In the genomic region with DNA sequence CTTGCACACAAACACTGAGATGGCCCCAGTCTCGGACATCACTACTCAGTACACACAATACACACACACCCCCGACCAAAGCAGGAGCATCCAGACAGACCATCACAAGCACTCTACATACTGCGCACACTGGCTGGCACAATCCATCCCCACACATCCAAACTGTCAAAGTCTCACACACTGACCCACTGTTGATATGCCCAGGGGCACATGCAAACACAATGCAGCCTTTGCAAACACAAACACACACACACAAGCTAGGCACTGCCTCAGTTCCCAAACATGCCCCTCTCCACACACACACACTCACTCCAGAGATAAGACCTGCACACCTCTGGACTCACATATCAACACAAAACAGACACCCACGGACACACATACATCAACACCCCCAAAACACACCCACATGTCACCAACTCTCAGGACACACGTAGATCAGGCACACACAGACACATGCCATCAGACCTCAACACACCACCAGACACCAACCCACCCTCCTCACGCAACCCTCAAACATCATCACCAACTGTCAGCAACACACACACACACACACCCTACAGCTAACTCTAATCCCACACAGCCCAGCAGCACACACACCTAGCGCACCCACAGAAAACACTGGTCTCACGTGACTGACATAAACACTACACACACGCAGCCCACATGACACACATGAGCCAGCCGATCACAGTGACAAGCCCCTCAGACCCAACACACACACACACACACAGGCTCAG, we compare ENCODE assay signal across 8 cellular contexts. TPM values are rescaled to one million over a fixed set of nuclear protein-coding genes. Genes with fewer than 3 reads are reported as not detected.
DNase-seq lines count a peak whose midpoint lies in the region; ATAC-seq and TF ChIP-seq lines count a peak whose summit lies in the region.

No MANE protein-coding gene starts in this region.

- peak in 2 of 3 experiments; percentile 18 to 40 for DNase-seq in NCI-H1417 (lab: John Stamatoyannopoulos, UW)
- no peak for DNase-seq in NCI-H1417 treated with DMSO at 0.1 percent for 48 hours (lab: John Stamatoyannopoulos, UW)
- DNase-seq in OCI-LY7 (ENCODE audit: low spot score) = peak; percentile 42
- no peak for DNase-seq in coronary artery (ENCODE audit: low spot score)
- DNase-seq in naive thymus-derived CD4-positive, alpha-beta T cell = peak in 7 of 9 donors; percentile 36 to 64 (median 50)
- DNase-seq in effector CD8-positive, alpha-beta T cell (lab: John Stamatoyannopoulos, UW) = no peak

- H3K4me1 ChIP-seq in OCI-LY7 (ENCODE audit: insufficient read depth, low read length, poor library complexity, severe bottlenecking) = peaks cover 60% of the 10 kb centered on the region
- peaks cover 36 to 45% of the 10 kb centered on the region in 2 donors for H3K4me1 ChIP-seq in naive thymus-derived CD4-positive, alpha-beta T cell (ENCODE audit: control insufficient read depth in 2 of 2, insufficient read depth in 2 of 2, low read length in 2 of 2)

- no peak overlapping the region for H3K4me3 Mint-ChIP-seq in naive thymus-derived CD4-positive, alpha-beta T cell

- H3K27ac ChIP-seq in OCI-LY7 (ENCODE audit: low read depth, low read length, poor library complexity, severe bottlenecking) (peak overlapping the region; percentile 97), coronary artery (peak overlapping the region; percentile 97 to 98)
- peak overlapping the region; percentile 81 for H3K27ac ChIP-seq in naive thymus-derived CD4-positive, alpha-beta T cell (ENCODE audit: low read depth, low read length)

- CTCF ChIA-PET in OCI-LY7 (lab: Charles Lee; ENCODE audit: unreplicated experiment) = interaction anchor here (1.1 to 1.2 kb wide), 2 partner anchors 18 to 20 kb away, joined by 3 read pairs; no protein-coding TSS in a partner anchor
- CTCF ChIA-PET in naive thymus-derived CD4-positive, alpha-beta T cell (lab: Charles Lee) = interaction anchor here (0.8 to 1.8 kb wide), 3 partner anchors 16 to 463 kb away, joined by 3 to 10 read pairs (median 3); no protein-coding TSS in a partner anchor

- H3K27ac Mint-ChIP-seq in naive thymus-derived CD4-positive, alpha-beta T cell = no peak overlapping the region

- POLR2A ChIA-PET in OCI-LY7 (lab: Charles Lee) = interaction anchor here (1.0 kb wide), 1 partner anchor 13 kb away, joined by 3 read pairs; no protein-coding TSS in a partner anchor
- POLR2A ChIA-PET in naive thymus-derived CD4-positive, alpha-beta T cell (lab: Charles Lee) = interaction anchor here (0.5 to 2.7 kb wide), 8 partner anchors 9 to 122 kb away, joined by 3 to 13 read pairs (median 4); no protein-coding TSS in a partner anchor

- no peaks in the 10 kb centered on the region for H3K27me3 ChIP-seq in naive thymus-derived CD4-positive, alpha-beta T cell (ENCODE audit: control insufficient read depth in 2 of 2, insufficient read depth in 2 of 2, low read length in 2 of 2)

- H3K4me3 ChIP-seq in OCI-LY7 (ENCODE audit: low read depth, low read length, poor library complexity, severe bottlenecking) (peak overlapping the region; percentile 90), coronary artery (peak overlapping the region; percentile 98)
- H3K4me3 ChIP-seq in naive thymus-derived CD4-positive, alpha-beta T cell (ENCODE audit: low read length) = peak overlapping the region; percentile 63

- H3K36me3 ChIP-seq in OCI-LY7 (ENCODE audit: insufficient read depth, low read length) = peaks cover 6% of the 10 kb centered on the region; the same call in 1 of the 2 replicates
- H3K36me3 ChIP-seq in naive thymus-derived CD4-positive, alpha-beta T cell (ENCODE audit: control insufficient read depth in 2 of 3, insufficient read depth in 3 of 3, low read length in 3 of 3) = peaks cover 0 to 4% (median 0%) of the 10 kb centered on the region in 3 experiments

- peaks cover 0 to 6% (median 0%) of the 10 kb centered on the region in 11 donors for H3K9me3 Mint-ChIP-seq in naive thymus-derived CD4-positive, alpha-beta T cell

- H3K79me2 ChIP-seq in OCI-LY7 (ENCODE audit: insufficient read depth, low read depth, low read length) = no peaks in the 10 kb centered on the region

- H2AFZ ChIP-seq in OCI-LY7 (ENCODE audit: low read length) = no peak overlapping the region; the same call in 1 of the 2 replicates

- no TSS peak for BruUV-seq in OCI-LY7 (replicated peaks; lab: Mats Ljungman, UMichigan)

- H3K9me2 ChIP-seq in OCI-LY7 (ENCODE audit: insufficient read depth, low read length) = no peaks in the 10 kb centered on the region

- H3K27me3 Mint-ChIP-seq in naive thymus-derived CD4-positive, alpha-beta T cell = no peaks in the 10 kb centered on the region

- H3K36me3 Mint-ChIP-seq in naive thymus-derived CD4-positive, alpha-beta T cell = peaks cover 0 to 10% (median 0%) of the 10 kb centered on the region in 5 donors

- ATAC-seq in naive thymus-derived CD4-positive, alpha-beta T cell = no peak
- ATAC-seq in GM21526 (IDR thresholded peaks at IDR 0.05; ENCODE audit: low FRiP score, unreplicated experiment) (no peak), GM21717 (IDR thresholded peaks at IDR 0.05; ENCODE audit: unreplicated experiment) (no peak)

- peaks cover 25 to 34% (median 29%) of the 10 kb centered on the region in 7 donors for H3K4me1 Mint-ChIP-seq in naive thymus-derived CD4-positive, alpha-beta T cell

- TF ChIP-seq CTCF in OCI-LY7 (conservative IDR thresholded peaks at IDR 0.05; ENCODE audit: low read length) (no peak), coronary artery (IDR thresholded peaks at IDR 0.05) (no peak)

- H4K20me1 ChIP-seq in OCI-LY7 (ENCODE audit: insufficient read depth, low read length) = no peaks in the 10 kb centered on the region

- H3K9me3 ChIP-seq in OCI-LY7 (ENCODE audit: low read length) = no peaks in the 10 kb centered on the region
- no peaks in the 10 kb centered on the region for H3K9me3 ChIP-seq in naive thymus-derived CD4-positive, alpha-beta T cell (ENCODE audit: control insufficient read depth in 2 of 3, low read length in 3 of 3)

- peak overlapping the region; percentile 99 for H3K4me2 ChIP-seq in OCI-LY7 (ENCODE audit: low read length)

- intact Hi-C loops in OCI-LY7 (cut with micrococcal nuclease; ENCODE audit: unreplicated experiment) = no loop called here
- intact Hi-C loops in naive thymus-derived CD4-positive, alpha-beta T cell (cut with micrococcal nuclease) = loop anchor here (5.0 kb wide), 2 partner anchors 72 to 367 kb away; partner anchors contain the start of gene ARHGAP35 (in 1 of the 2)

RNA-seq across cellular contexts. Expression of gene BBC3, which starts 1.9 kb away (rescaled TPM):
- 6.9 and 8.9 TPM in 2 replicates for total RNA-seq in OCI-LY7 (2014; rRNA removed; shearing (Covaris generic))
- total RNA-seq in OCI-LY7 (2022) = 10.5 and 13.2 TPM in 2 replicates
- 10 to 100 TPM; 13.7 to 42.0 (median 22.5) TPM for total RNA-seq in naive thymus-derived CD4-positive, alpha-beta T cell
- polyA plus RNA-seq in naive thymus-derived CD4-positive, alpha-beta T cell = 10 to 100 TPM in 1 of 2 donors, 1 to 10 TPM in 1; 8.5 to 13.8 TPM

RNA-seq across cellular contexts. Expression of gene CCDC9, which starts 27.2 kb away (rescaled TPM):
- 6.5 and 7.9 TPM in 2 replicates for total RNA-seq in OCI-LY7 (2014; rRNA removed; shearing (Covaris generic))
- total RNA-seq in OCI-LY7 (2022) = 19.3 and 19.7 TPM in 2 replicates
- 10 to 100 TPM; 41.9 to 80.0 (median 51.4) TPM for total RNA-seq in naive thymus-derived CD4-positive, alpha-beta T cell
- polyA plus RNA-seq in naive thymus-derived CD4-positive, alpha-beta T cell = 10 to 100 TPM in 1 of 2 donors, 1 to 10 TPM in 1; 8.5 to 13.0 TPM

RNA-seq across cellular contexts. Expression of gene INAFM1, which starts 45.6 kb away (rescaled TPM):
- 4.6 and 5.0 TPM in 2 replicates for total RNA-seq in OCI-LY7 (2014; rRNA removed; shearing (Covaris generic))
- total RNA-seq in OCI-LY7 (2022) = 7.6 and 10.3 TPM in 2 replicates
- 10 to 100 TPM; 11.6 to 21.7 (median 16.7) TPM for total RNA-seq in naive thymus-derived CD4-positive, alpha-beta T cell
- 1 to 10 TPM; 2.3 to 3.0 TPM for polyA plus RNA-seq in naive thymus-derived CD4-positive, alpha-beta T cell

Comparison
In these comparisons a context has a peak if more than half of its experiments do, and no peak if none do; other contexts are left out.
1. DNase-seq: peak in NCI-H1417 (2 of 3), OCI-LY7 (single experiment) and naive thymus-derived CD4-positive, alpha-beta T cell (7 of 9); none in NCI-H1417 treated with DMSO at 0.1 percent for 48 hours (single experiment), coronary artery (single experiment) and effector CD8-positive, alpha-beta T cell (single experiment).
2. Peak in every context shown above with its lines, with median percentiles within 50 percentile points of each other: H3K27ac ChIP-seq and H3K4me3 ChIP-seq.